In the genomic region with DNA sequence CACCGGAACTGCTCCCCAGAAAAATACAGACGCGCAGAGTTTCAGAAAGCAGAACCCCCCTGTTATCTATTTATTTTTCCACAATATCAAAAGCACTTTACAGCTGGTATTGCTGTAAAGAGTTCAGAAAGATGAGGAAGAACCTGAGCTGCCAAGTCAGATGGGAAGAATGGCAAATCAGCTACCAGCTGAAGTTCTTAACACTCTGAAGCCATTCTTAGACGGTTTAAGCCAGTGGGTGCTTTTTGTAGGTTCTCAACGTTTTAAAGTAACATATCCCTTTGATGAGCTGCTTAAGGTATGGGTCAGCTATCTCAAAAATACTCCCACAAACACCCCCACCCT, we compare ENCODE assay signal across 9 cellular contexts. TPM values are rescaled to one million over a fixed set of nuclear protein-coding genes. Genes with fewer than 3 reads are reported as not detected.
DNase-seq lines count a peak whose midpoint lies in the region; ATAC-seq, FAIRE-seq and TF ChIP-seq lines count a peak whose summit lies in the region.
"Had no signal": no experiment of that assay in that cellular context is flagged by ENCODE, and none has a peak within 500 bp of the region (broad histone marks: within the 10 kb centered on the region; RNA-seq: fewer than 3 reads in every experiment).

No MANE protein-coding gene starts in this region.

- no peak for ATAC-seq in HG03108 (IDR thresholded peaks at IDR 0.05; ENCODE audit: unreplicated experiment)
- no peak for ATAC-seq in GM19452 (IDR thresholded peaks at IDR 0.05; ENCODE audit: unreplicated experiment)

- intact Hi-C loops in mammary epithelial cell (cut with micrococcal nuclease), result loop anchor here (2.0 kb wide), 2 partner anchors 28 to 50 kb away; partner anchors contain the start of gene RHBDL2

- TF ChIP-seq CTCF in mammary epithelial cell (conservative IDR thresholded peaks at IDR 0.05 in 1 of 2, IDR thresholded peaks at IDR 0.05 in 1 of 2; ENCODE audit: extremely low read depth in 1 of 2, insufficient read depth in 1 of 2, low read depth in 1 of 2, low read length in 2 of 2), result no peak

- BruUV-seq in mammary epithelial cell (replicated peaks; lab: Mats Ljungman, UMichigan), result TSS peak; percentile 94

- H3K27ac ChIP-seq in mammary epithelial cell (ENCODE audit: insufficient read depth, low read depth, low read length), result peak overlapping the region; percentile 33
- H3K27ac ChIP-seq in mesodermal cell (ENCODE audit: low read depth, low read length, severe bottlenecking), result peak overlapping the region; percentile 78

- in situ Hi-C loops in mammary epithelial cell (cut with MboI; ENCODE audit: low sequenced_read_pairs in 2 of 2), result loop anchor here in 1 of 2 donors (10.0 kb wide), 1 partner anchor 126 kb away; no protein-coding TSS in a partner anchor

- FAIRE-seq in frontal cortex (lab: Jason Lieb, UNC), result no peak

- CTCF ChIA-PET in mammary epithelial cell (lab: Charles Lee; ENCODE audit: low non-redundant PET), result no interaction called here

- dilution Hi-C loops in mammary epithelial cell (cut with HindIII; ENCODE audit: low sequenced_read_pairs), result no loop called here

- no peaks in the 10 kb centered on the region for H3K27me3 ChIP-seq in mammary epithelial cell (ENCODE audit: insufficient read depth, low read length)

- peak; percentile 30 for DNase-seq in EL
- DNase-seq in MV-4-11 (lab: John Stamatoyannopoulos, UW), result peak; percentile 36
- DNase-seq in mammary epithelial cell, result peak; percentile 11
- DNase-seq in middle frontal gyrus (ENCODE audit: extremely low spot score, low spot score), result no peak
- DNase-seq in frontal cortex (ENCODE audit: low spot score in 2 of 2), result no peak

- H3K9ac ChIP-seq in mammary epithelial cell (ENCODE audit: insufficient read depth, low read length), result no peak overlapping the region

- H3K4me3 ChIP-seq in mammary epithelial cell (replicated peaks in 1 of 3; ENCODE audit: insufficient read depth in 1 of 3, low read depth in 2 of 3, low read length in 3 of 3) (peak overlapping the region; percentile 54 to 71 (median 69)), mesodermal cell (ENCODE audit: extremely low read depth, insufficient read depth, low read length, poor library complexity, severe bottlenecking) (peak overlapping the region; percentile 95)

- 52% methylated on average over 5 of the region's 5 CpGs for WGBS in mammary epithelial cell (ENCODE audit: low coverage, missing lambda C conversion rate)
- WGBS in mesodermal cell (ENCODE audit: insufficient coverage in 2 of 2), 2 experiments, result 32 to 45% methylated on average over 3 to 5 of the region's 5 CpGs

- H4K20me1 ChIP-seq in mammary epithelial cell (ENCODE audit: insufficient read depth, low read length), result peaks cover 9% of the 10 kb centered on the region

- no peaks in the 10 kb centered on the region for H3K36me3 ChIP-seq in mammary epithelial cell (ENCODE audit: insufficient read depth, low read length)
- H3K36me3 ChIP-seq in mesodermal cell (ENCODE audit: control insufficient read depth, insufficient read depth, low read length), result peaks cover 22% of the 10 kb centered on the region

- peak overlapping the region; percentile 96 for H2AFZ ChIP-seq in mammary epithelial cell (ENCODE audit: low read depth, low read length)

- H3K79me2 ChIP-seq in mammary epithelial cell (ENCODE audit: insufficient read depth, low read length), result peaks cover 46% of the 10 kb centered on the region

- peaks cover 28% of the 10 kb centered on the region for H3K4me1 ChIP-seq in mammary epithelial cell (ENCODE audit: insufficient read depth, low read length)
- H3K4me1 ChIP-seq in mesodermal cell (ENCODE audit: control insufficient read depth, insufficient read depth, low read length, poor library complexity, severe bottlenecking), result peaks cover 23% of the 10 kb centered on the region

- H3K9me3 ChIP-seq in mammary epithelial cell (replicated peaks; ENCODE audit: insufficient read depth, low read length), result no peaks in the 10 kb centered on the region
- no peaks in the 10 kb centered on the region for H3K9me3 ChIP-seq in mesodermal cell (ENCODE audit: control insufficient read depth, low read length)

- H3K4me2 ChIP-seq in mammary epithelial cell (ENCODE audit: insufficient read depth, low read depth, low read length), result peak overlapping the region; percentile 81

RNA-seq across cellular contexts. Expression of gene AKIRIN1, which starts 0.7 kb away (rescaled TPM):
- total RNA-seq in mammary epithelial cell, result 10 to 100 TPM; 62.8 to 63.5 TPM
- polyA plus RNA-seq in mammary epithelial cell, result 41.2 TPM
- 39.6 TPM for polyA minus RNA-seq in mammary epithelial cell
- 83.5 TPM for polyA plus RNA-seq in mesodermal cell (2013, experiment 1 of 2)
- 80.7 TPM for polyA plus RNA-seq in mesodermal cell (2013, experiment 2 of 2)
- 55.0 TPM for total RNA-seq in frontal cortex

RNA-seq across cellular contexts. Expression of gene NDUFS5, which starts 35.8 kb away (rescaled TPM):
- total RNA-seq in mammary epithelial cell (100 to 1,000 TPM; 204 to 259 TPM), frontal cortex (337 TPM)
- polyA plus RNA-seq in mammary epithelial cell, result 688 TPM
- polyA minus RNA-seq in mammary epithelial cell, result 433 TPM
- 433 TPM for polyA plus RNA-seq in mesodermal cell (2013, experiment 1 of 2)
- polyA plus RNA-seq in mesodermal cell (2013, experiment 2 of 2), result 442 TPM

RNA-seq across cellular contexts. Expression of gene RHBDL2, which starts 48.7 kb away (rescaled TPM):
- total RNA-seq in mammary epithelial cell (1 to 10 TPM in 1 of 2 donors, under 1 TPM in 1; 0.67 to 7.5 TPM), frontal cortex (0.41 TPM)
- 3.2 TPM for polyA plus RNA-seq in mammary epithelial cell
- polyA minus RNA-seq in mammary epithelial cell, result not detected
- not detected for polyA plus RNA-seq in mesodermal cell (2013, experiment 1 of 2)
- polyA plus RNA-seq in mesodermal cell (2013, experiment 2 of 2), result not detected
- total RNA-seq: activated CD8-positive, alpha-beta memory T cell treated with anti-CD3 and anti-CD28 coated beads for 36 hours had no signal

Comparison
In these comparisons a context has a peak if more than half of its experiments do, and no peak if none do; other contexts are left out.
1. DNase-seq: peak in EL (single experiment), MV-4-11 (single experiment) and mammary epithelial cell (single experiment); none in middle frontal gyrus (single experiment) and frontal cortex (0 of 2).